In the genomic region with DNA sequence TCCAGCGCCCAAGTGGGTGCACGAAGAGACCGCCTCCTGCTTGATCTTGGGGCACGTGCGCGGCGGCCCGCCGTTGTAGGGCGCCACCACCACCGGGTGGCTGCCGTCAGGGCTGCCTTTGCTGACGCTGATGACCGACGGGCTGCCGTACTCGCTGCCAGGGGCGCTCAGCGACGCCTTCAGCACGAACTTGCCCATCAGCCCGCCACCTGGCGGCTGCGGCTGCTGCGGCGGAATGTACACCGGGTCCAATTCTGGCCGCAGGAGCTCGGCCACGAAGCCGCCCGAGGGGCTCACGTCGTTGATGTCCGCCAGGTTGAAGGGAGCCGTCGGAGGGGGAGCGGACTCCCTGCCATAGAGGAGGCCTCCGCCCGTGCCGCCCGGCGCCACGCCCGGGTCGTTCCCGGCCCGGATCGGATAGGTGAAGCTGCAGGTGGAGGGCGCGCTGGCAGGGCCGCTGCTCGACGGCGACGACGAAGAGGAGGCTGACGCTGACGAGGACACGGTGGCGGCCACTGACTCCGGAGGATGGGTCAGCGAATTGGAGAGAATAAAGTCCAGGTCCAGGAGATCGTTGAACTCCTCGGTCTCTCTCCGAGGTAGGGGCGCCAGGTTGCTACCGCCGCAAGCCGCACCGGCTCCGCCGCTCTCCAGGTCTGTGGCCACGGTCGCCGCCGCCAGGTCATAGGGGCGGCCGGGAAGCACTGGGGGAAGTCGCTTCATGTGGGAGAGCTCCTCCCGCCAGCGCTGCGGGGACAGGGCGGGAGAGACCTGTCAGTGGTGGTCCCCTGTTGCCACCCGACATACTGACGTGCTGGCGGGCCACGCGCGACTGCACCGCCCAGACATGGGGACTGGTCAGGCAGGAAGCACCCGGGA, we compare ENCODE assay signal across 8 cellular contexts. TPM values are rescaled to one million over a fixed set of nuclear protein-coding genes. Genes with fewer than 3 reads are reported as not detected.
A peak's percentile ranks its signal among the peaks of the same experiment; 100 is the strongest.
DNase-seq lines count a peak whose midpoint lies in the region; ATAC-seq and TF ChIP-seq lines count a peak whose summit lies in the region.

No MANE protein-coding gene starts in this region.

- peak; percentile 39 for DNase-seq in activated T-cell treated with anti-CD3 and anti-CD28 coated beads, Interleukin-2, amount 50 U/mL, for 24 hours
- no peak for DNase-seq in activated T-cell treated with anti-CD3 and anti-CD28 coated beads for 4 hours
- DNase-seq in activated B cell treated with CpG ODN at 0.5 μM for 24 hours, result peak; percentile 41
- DNase-seq in cardiac muscle cell (ENCODE audit: low read depth in 1 of 2, low spot score in 1 of 2), result peak; percentile 67 to 76
- DNase-seq in progenitor cell of endocrine pancreas (ENCODE audit: low spot score, unreplicated experiment), result peak; percentile 65
- no peak for DNase-seq in effector memory CD8-positive, alpha-beta T cell
- no peak for DNase-seq in NCI-H1930 (lab: John Stamatoyannopoulos, UW)
- no peak for DNase-seq in AML-193 (lab: John Stamatoyannopoulos, UW)

- H3K27ac Mint-ChIP-seq in activated T-cell treated with anti-CD3 and anti-CD28 coated beads, Interleukin-2, amount 50 U/mL, for 24 hours, result no peak overlapping the region
- H3K27ac Mint-ChIP-seq in activated B cell treated with CpG ODN at 0.5 μM for 24 hours (no peak overlapping the region), progenitor cell of endocrine pancreas (peak overlapping the region; percentile 80)
- no peak overlapping the region for H3K27ac Mint-ChIP-seq in effector memory CD8-positive, alpha-beta T cell

- H3K27ac ChIP-seq in cardiac muscle cell, result no peak overlapping the region

- peaks cover 84% of the 10 kb centered on the region for H3K27me3 ChIP-seq in cardiac muscle cell

- H3K4me3 Mint-ChIP-seq in activated T-cell treated with anti-CD3 and anti-CD28 coated beads, Interleukin-2, amount 50 U/mL, for 24 hours, result peak overlapping the region; percentile 65
- H3K4me3 Mint-ChIP-seq in activated B cell treated with CpG ODN at 0.5 μM for 24 hours, result peak overlapping the region; percentile 78
- H3K4me3 Mint-ChIP-seq in progenitor cell of endocrine pancreas (ENCODE audit: low read depth), result peak overlapping the region; percentile 85
- peak overlapping the region in 1 of 2 donors; percentile 75 for H3K4me3 Mint-ChIP-seq in effector memory CD8-positive, alpha-beta T cell

- no peaks in the 10 kb centered on the region for H3K36me3 Mint-ChIP-seq in activated T-cell treated with anti-CD3 and anti-CD28 coated beads, Interleukin-2, amount 50 U/mL, for 24 hours (ENCODE audit: low read depth)
- H3K36me3 Mint-ChIP-seq in activated B cell treated with CpG ODN at 0.5 μM for 24 hours (ENCODE audit: low read depth), result no peaks in the 10 kb centered on the region
- H3K36me3 Mint-ChIP-seq in progenitor cell of endocrine pancreas (ENCODE audit: insufficient read depth), result peaks cover 7% of the 10 kb centered on the region
- peaks cover 14% of the 10 kb centered on the region for H3K36me3 Mint-ChIP-seq in effector memory CD8-positive, alpha-beta T cell (ENCODE audit: insufficient read depth)

- peak; percentile 8 for ATAC-seq in activated B cell treated with CpG ODN at 0.5 μM for 24 hours (ENCODE audit: low read depth)
- ATAC-seq in effector memory CD8-positive, alpha-beta T cell (replicated peaks), result no peak

- peaks cover 73% of the 10 kb centered on the region for H3K27me3 Mint-ChIP-seq in activated T-cell treated with anti-CD3 and anti-CD28 coated beads, Interleukin-2, amount 50 U/mL, for 24 hours
- H3K27me3 Mint-ChIP-seq in activated B cell treated with CpG ODN at 0.5 μM for 24 hours (peaks cover 42% of the 10 kb centered on the region), progenitor cell of endocrine pancreas (peaks cover 73% of the 10 kb centered on the region)
- peaks cover 49 to 70% of the 10 kb centered on the region in 2 donors for H3K27me3 Mint-ChIP-seq in effector memory CD8-positive, alpha-beta T cell

- H3K36me3 ChIP-seq in cardiac muscle cell, result no peaks in the 10 kb centered on the region

- no peaks in the 10 kb centered on the region for H3K9me3 Mint-ChIP-seq in activated T-cell treated with anti-CD3 and anti-CD28 coated beads, Interleukin-2, amount 50 U/mL, for 24 hours
- H3K9me3 Mint-ChIP-seq in activated B cell treated with CpG ODN at 0.5 μM for 24 hours (no peaks in the 10 kb centered on the region), progenitor cell of endocrine pancreas (ENCODE audit: low read depth) (no peaks in the 10 kb centered on the region)
- H3K9me3 Mint-ChIP-seq in effector memory CD8-positive, alpha-beta T cell, result no peaks in the 10 kb centered on the region

- TF ChIP-seq CTCF in activated B cell treated with CpG ODN at 0.5 μM for 24 hours (IDR thresholded peaks at IDR 0.05) (no peak), cardiac muscle cell (IDR thresholded peaks at IDR 0.05; ENCODE audit: low read depth, low read length) (peak; percentile 71), progenitor cell of endocrine pancreas (IDR thresholded peaks at IDR 0.05; ENCODE audit: unreplicated experiment) (peak; percentile 81)

- POLR2A ChIA-PET in activated B cell treated with CpG ODN at 0.5 μM for 24 hours (lab: Charles Lee), result interaction anchor here (0.6 kb wide), 1 partner anchor 1279 kb away, joined by 4 read pairs; no protein-coding TSS in a partner anchor

- peaks cover 20% of the 10 kb centered on the region for H3K4me1 Mint-ChIP-seq in activated T-cell treated with anti-CD3 and anti-CD28 coated beads, Interleukin-2, amount 50 U/mL, for 24 hours (ENCODE audit: low read depth)
- peaks cover 28% of the 10 kb centered on the region for H3K4me1 Mint-ChIP-seq in activated B cell treated with CpG ODN at 0.5 μM for 24 hours
- peaks cover 13% of the 10 kb centered on the region for H3K4me1 Mint-ChIP-seq in progenitor cell of endocrine pancreas (ENCODE audit: low read depth)
- H3K4me1 Mint-ChIP-seq in effector memory CD8-positive, alpha-beta T cell (ENCODE audit: low read depth in 2 of 2), result peaks cover 3 to 9% of the 10 kb centered on the region in 2 donors

- H3K9me3 ChIP-seq in cardiac muscle cell (ENCODE audit: low read depth), result no peaks in the 10 kb centered on the region

- H3K4me3 ChIP-seq in cardiac muscle cell, result peak overlapping the region; percentile 57

- H3K4me1 ChIP-seq in cardiac muscle cell (ENCODE audit: low read depth), result no peaks in the 10 kb centered on the region

- intact Hi-C loops in activated B cell treated with CpG ODN at 0.5 μM for 24 hours (cut with micrococcal nuclease), result loop anchor here (2.0 to 10.0 kb wide), 3 partner anchors 225 to 1527 kb away; a partner anchor contains a TSS

- CTCF ChIA-PET in activated B cell treated with CpG ODN at 0.5 μM for 24 hours (lab: Charles Lee), result interaction anchor here (0.7 to 1.0 kb wide), 3 partner anchors 242 to 1078 kb away, joined by 3 to 6 read pairs (median 3); no protein-coding TSS in a partner anchor

RNA-seq across cellular contexts. Expression of a gene that starts 1.8 kb away (rescaled TPM):
- total RNA-seq in activated B cell treated with CpG ODN at 0.5 μM for 24 hours (1.0 TPM in 2 replicates), cardiac muscle cell (0.56 and 1.4 TPM in 2 replicates), progenitor cell of endocrine pancreas (8.0 and 9.2 TPM in 2 replicates)
- not detected in 2 replicates for polyA plus RNA-seq in cardiac muscle cell

Comparison
In these comparisons a context has a peak if more than half of its experiments do, and no peak if none do; other contexts are left out.
1. DNase-seq: peak in activated T-cell treated with anti-CD3 and anti-CD28 coated beads, Interleukin-2, amount 50 U/mL, for 24 hours (single experiment), activated B cell treated with CpG ODN at 0.5 μM for 24 hours (single experiment), cardiac muscle cell (2 of 2) and progenitor cell of endocrine pancreas (single experiment); none in activated T-cell treated with anti-CD3 and anti-CD28 coated beads for 4 hours (single experiment), effector memory CD8-positive, alpha-beta T cell (0 of 3), NCI-H1930 (0 of 2) and AML-193 (0 of 2).